ENCODE assay signal across 19 cellular contexts in the genomic region with DNA sequence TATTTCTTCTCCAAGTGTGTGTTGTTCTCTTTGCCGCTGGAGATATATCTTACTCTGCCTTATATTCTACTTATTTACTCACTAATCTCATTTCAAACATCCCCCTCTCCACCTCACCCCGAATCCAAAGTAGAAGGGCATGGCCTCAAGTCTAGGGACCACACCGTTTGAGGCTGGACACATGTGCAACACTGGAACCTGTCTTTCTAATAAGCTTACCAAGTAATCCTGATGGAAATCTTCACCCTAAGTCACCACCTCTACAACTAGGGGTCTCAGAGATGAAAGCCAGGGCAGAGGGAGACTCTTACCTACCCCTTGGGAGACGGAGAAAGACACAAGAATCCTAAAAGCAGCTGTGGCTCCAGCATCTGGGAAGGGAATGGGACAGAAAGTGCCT. TPM values are rescaled to one million over a fixed set of nuclear protein-coding genes. Genes with fewer than 3 reads are reported as not detected.
DNase-seq lines count a peak whose midpoint lies in the region; TF ChIP-seq lines count a peak whose summit lies in the region.
"Had no signal": no experiment of that assay in that cellular context is flagged by ENCODE, and none has a peak within 500 bp of the region (broad histone marks: within the 10 kb centered on the region; RNA-seq: fewer than 3 reads in every experiment).

No MANE protein-coding gene starts in this region.

- H3K4me3 ChIP-seq in breast epithelium (no peak overlapping the region), mammary epithelial cell (replicated peaks in 1 of 3; ENCODE audit: insufficient read depth in 1 of 3, low read depth in 2 of 3, low read length in 3 of 3) (no peak overlapping the region), suprapubic skin (no peak overlapping the region)
- H3K4me3 ChIP-seq: A549, GM23338 had no signal

- no peak overlapping the region for H3K4me2 ChIP-seq in mammary epithelial cell (ENCODE audit: insufficient read depth, low read depth, low read length)
- H3K4me2 ChIP-seq: A549, GM23338 had no signal

- no peak overlapping the region for H3K9ac ChIP-seq in mammary epithelial cell (ENCODE audit: insufficient read depth, low read length)

- BruUV-seq in MCF 10A (replicated peaks; lab: Mats Ljungman, UMichigan) (no TSS peak), mammary epithelial cell (replicated peaks; lab: Mats Ljungman, UMichigan) (no TSS peak)

- H3K36me3 ChIP-seq in breast epithelium (no peaks in the 10 kb centered on the region), mammary epithelial cell (ENCODE audit: insufficient read depth, low read length) (no peaks in the 10 kb centered on the region), suprapubic skin (no peaks in the 10 kb centered on the region)

- H3K9me3 Mint-ChIP-seq in MCF 10A (ENCODE audit: unreplicated experiment) (no peaks in the 10 kb centered on the region), glutamatergic neuron (ENCODE audit: unreplicated experiment) (peaks cover 9% of the 10 kb centered on the region)
- H3K9me3 Mint-ChIP-seq: CD4-positive, alpha-beta T cell; GM23338 had no signal

- TF ChIP-seq CTCF in breast epithelium (IDR thresholded peaks at IDR 0.05), result no peak
- no peak for TF ChIP-seq CTCF in MCF 10A (IDR thresholded peaks at IDR 0.05; ENCODE audit: unreplicated experiment)
- no peak for TF ChIP-seq CTCF in mammary epithelial cell (conservative IDR thresholded peaks at IDR 0.05 in 1 of 2, IDR thresholded peaks at IDR 0.05 in 1 of 2; ENCODE audit: extremely low read depth in 1 of 2, insufficient read depth in 1 of 2, low read depth in 1 of 2, low read length in 2 of 2)
- no peak for TF ChIP-seq CTCF in glutamatergic neuron (IDR thresholded peaks at IDR 0.05; ENCODE audit: partially characterized antibody, unreplicated experiment)
- no peak for TF ChIP-seq CTCF in suprapubic skin (IDR thresholded peaks at IDR 0.05)

- intact Hi-C loops in breast epithelium (cut with DNase I; ENCODE audit: low total_unique reads) (no loop called here), MCF 10A (cut with micrococcal nuclease) (no loop called here), mammary epithelial cell (cut with micrococcal nuclease) (no loop called here)

- H3K4me1 ChIP-seq in breast epithelium (no peaks in the 10 kb centered on the region), mammary epithelial cell (ENCODE audit: insufficient read depth, low read length) (peaks cover 12% of the 10 kb centered on the region), suprapubic skin (peaks cover 13% of the 10 kb centered on the region)
- H3K4me1 ChIP-seq: A549 had no signal

- H3K27me3 Mint-ChIP-seq in MCF 10A (ENCODE audit: insufficient read depth, unreplicated experiment) (peaks cover 76% of the 10 kb centered on the region), glutamatergic neuron (ENCODE audit: unreplicated experiment) (peaks cover 2% of the 10 kb centered on the region)

- POLR2A ChIA-PET in MCF 10A (lab: Yijun Ruan, JAX), result no interaction called here

- H4K20me1 ChIP-seq in mammary epithelial cell (ENCODE audit: insufficient read depth, low read length), result no peaks in the 10 kb centered on the region

- DNase-seq in breast epithelium (ENCODE audit: low spot score in 2 of 2) (no peak), MCF 10A (ENCODE audit: unreplicated experiment) (no peak), mammary epithelial cell (no peak), glutamatergic neuron (no peak), suprapubic skin (ENCODE audit: low spot score in 2 of 2) (no peak)
- DNase-seq in activated naive CD4-positive, alpha-beta T cell treated with Interleukin-2 at 50 U/mL for 16 hours, result no peak
- DNase-seq in activated CD4-positive, alpha-beta T cell treated with anti-CD3 and anti-CD28 coated beads, Interleukin-2, amount 50 U/mL, for 1 hour, result no peak
- DNase-seq: AML-193; Caco-2; CD4-positive, alpha-beta T cell; DMS153; DMS79; GDM1; H7 had no signal

- H3K27ac Mint-ChIP-seq in MCF 10A (ENCODE audit: low read depth, unreplicated experiment) (no peak overlapping the region), glutamatergic neuron (ENCODE audit: unreplicated experiment) (peak overlapping the region; percentile 82)
- H3K27ac Mint-ChIP-seq: CD4-positive, alpha-beta T cell had no signal

- no peaks in the 10 kb centered on the region for H3K36me3 Mint-ChIP-seq in MCF 10A (ENCODE audit: insufficient read depth, unreplicated experiment)
- no peaks in the 10 kb centered on the region for H3K36me3 Mint-ChIP-seq in glutamatergic neuron (ENCODE audit: unreplicated experiment)

- H3K4me3 Mint-ChIP-seq in MCF 10A (ENCODE audit: unreplicated experiment) (no peak overlapping the region), glutamatergic neuron (ENCODE audit: unreplicated experiment) (no peak overlapping the region)
- H3K4me3 Mint-ChIP-seq: CD4-positive, alpha-beta T cell; GM23338 had no signal

- WGBS in mammary epithelial cell (ENCODE audit: low coverage, missing lambda C conversion rate), result 83% methylated on average over 4 of the region's 4 CpGs
- 69% methylated on average over 4 of the region's 4 CpGs for WGBS in suprapubic skin

- no peak for TF ChIP-seq EP300 in suprapubic skin (IDR thresholded peaks at IDR 0.05)

- H3K4me1 Mint-ChIP-seq in MCF 10A (ENCODE audit: insufficient read depth, unreplicated experiment) (peaks cover 10% of the 10 kb centered on the region), glutamatergic neuron (ENCODE audit: low read depth, unreplicated experiment) (peaks cover 24% of the 10 kb centered on the region)

- H3K79me2 ChIP-seq in mammary epithelial cell (ENCODE audit: insufficient read depth, low read length), result no peaks in the 10 kb centered on the region

- dilution Hi-C loops in mammary epithelial cell (cut with HindIII; ENCODE audit: low sequenced_read_pairs), result no loop called here

- H2AFZ ChIP-seq in mammary epithelial cell (ENCODE audit: low read depth, low read length), result peak overlapping the region; percentile 20
- H2AFZ ChIP-seq: GM23338 had no signal

- H3K27ac ChIP-seq in breast epithelium (peak overlapping the region; percentile 59 to 67), mammary epithelial cell (ENCODE audit: insufficient read depth, low read depth, low read length) (no peak overlapping the region), suprapubic skin (no peak overlapping the region)
- H3K27ac ChIP-seq: 22Rv1, A549, C4-2B had no signal

- peaks cover 0 to 14% of the 10 kb centered on the region in 2 donors for H3K27me3 ChIP-seq in breast epithelium
- H3K27me3 ChIP-seq in mammary epithelial cell (ENCODE audit: insufficient read depth, low read length), result peaks cover 14% of the 10 kb centered on the region
- peaks cover 40% of the 10 kb centered on the region for H3K27me3 ChIP-seq in suprapubic skin

- in situ Hi-C loops in mammary epithelial cell (cut with MboI; ENCODE audit: low sequenced_read_pairs in 2 of 2), result no loop called here

- TF ChIP-seq POLR2A in breast epithelium (IDR thresholded peaks at IDR 0.05) (no peak), suprapubic skin (IDR thresholded peaks at IDR 0.05) (no peak)

- H3K9me3 ChIP-seq in breast epithelium, result no peaks in the 10 kb centered on the region
- H3K9me3 ChIP-seq in mammary epithelial cell (replicated peaks; ENCODE audit: insufficient read depth, low read length), result no peaks in the 10 kb centered on the region
- H3K9me3 ChIP-seq in suprapubic skin, result no peaks in the 10 kb centered on the region
- H3K9me3 ChIP-seq: A549, Caco-2 had no signal

- CTCF ChIA-PET in MCF 10A (lab: Yijun Ruan, JAX) (interaction anchor here (0.8 kb wide), 1 partner anchor 273 kb away, joined by 3 read pairs; no protein-coding TSS in a partner anchor), mammary epithelial cell (lab: Charles Lee; ENCODE audit: low non-redundant PET) (no interaction called here)

RNA-seq across cellular contexts. Expression of gene PROM1, which starts 6.0 kb away (rescaled TPM):
- total RNA-seq in breast epithelium (100 to 1,000 TPM in 1 of 3 donors, 10 to 100 TPM in 1, under 1 TPM in 1; 0.64 to 106 (median 40.0) TPM), MCF 10A (2022) (not detected in 2 replicates), mammary epithelial cell (1 to 10 TPM in 1 of 2 donors, not detected in 1; 4.0 TPM), glutamatergic neuron (ENCODE audit: unreplicated experiment) (36.9 TPM), suprapubic skin (1 to 10 TPM; 3.4 to 9.0 (median 5.0) TPM)
- polyA plus RNA-seq in mammary epithelial cell, result 0.10 TPM
- not detected for polyA minus RNA-seq in mammary epithelial cell
- total RNA-seq: CD4-positive, alpha-beta T cell had no signal
- polyA plus RNA-seq: BJ had no signal

Comparison
In these comparisons a context has a peak if more than half of its experiments do, and no peak if none do; other contexts are left out.
1. H3K27ac ChIP-seq: peak in breast epithelium (2 of 2); none in mammary epithelial cell (single experiment) and suprapubic skin (single experiment).